ENCODE assay signal across 20 cellular contexts in genomic region chr11:16789560-16790483, GRCh38. TPM values are rescaled to one million over a fixed set of nuclear protein-coding genes. Genes with fewer than 3 reads are reported as not detected.
DNase-seq lines count a peak whose midpoint lies in the region; ATAC-seq and TF ChIP-seq lines count a peak whose summit lies in the region.
"Had no signal": no experiment of that assay in that cellular context is flagged by ENCODE, and none has a peak within 500 bp of the region (broad histone marks: within the 10 kb centered on the region; RNA-seq: fewer than 3 reads in every experiment).

No MANE protein-coding gene starts in this region.

- H3K27me3 ChIP-seq in BLaER1 = no peaks in the 10 kb centered on the region
- no peaks in the 10 kb centered on the region for H3K27me3 ChIP-seq in spleen (replicated peaks in 1 of 7)

- CTCF ChIA-PET in RWPE1 (lab: Yijun Ruan, JAX) = interaction anchor here (1.3 to 2.0 kb wide), 2 partner anchors 27 to 30 kb away, joined by 3 to 8 read pairs; no protein-coding TSS in a partner anchor

- no peak overlapping the region for H3K4me3 Mint-ChIP-seq in chondrocyte (ENCODE audit: unreplicated experiment)
- H3K4me3 Mint-ChIP-seq: GM23338 had no signal

- WGBS in spleen, 5 donors = 90 to 96% (median 93%) methylated on average over 10 of the region's 10 CpGs

- H3K27ac ChIP-seq in BLaER1 = no peak overlapping the region
- H3K27ac ChIP-seq in RWPE1 = peak overlapping the region; percentile 93
- H3K27ac ChIP-seq in spleen = peak overlapping the region in 1 of 8 donors; percentile 76
- H3K27ac ChIP-seq: C4-2B had no signal

- H3K4me3 ChIP-seq in BLaER1 (no peak overlapping the region), spleen (no peak overlapping the region)
- H3K4me3 ChIP-seq: A549, GM23338 had no signal

- H4K20me1 ChIP-seq in BLaER1 = no peaks in the 10 kb centered on the region

- POLR2A ChIA-PET in RWPE1 (lab: Yijun Ruan, JAX; ENCODE audit: low non-redundant PET) = no interaction called here

- H3K9me3 ChIP-seq in BLaER1 (no peaks in the 10 kb centered on the region), spleen (no peaks in the 10 kb centered on the region)
- H3K9me3 ChIP-seq: A549 had no signal

- no peak for TF ChIP-seq POLR2A in spleen (IDR thresholded peaks at IDR 0.05)

- H3K36me3 ChIP-seq in BLaER1 (no peaks in the 10 kb centered on the region), spleen (no peaks in the 10 kb centered on the region)

- H3K27me3 Mint-ChIP-seq in chondrocyte (ENCODE audit: low read depth) = no peaks in the 10 kb centered on the region

- DNase-seq in RWPE1 (ENCODE audit: low spot score) (no peak), chondrocyte (ENCODE audit: low spot score) (peak; percentile 72), spleen (peak; percentile 54), cerebellar nuclear complex (lab: John Stamatoyannopoulos, UW) (no peak), DMS79 treated with DMSO at 0.1 percent for 48 hours (lab: John Stamatoyannopoulos, UW) (no peak)
- DNase-seq: DMS 273 treated with DMSO at 0.1 percent for 48 hours, GF-D8, KG1, NCI-H1436, NCI-H2029 treated with DMSO at 0.1 percent for 48 hours, NCI-H2171 treated with DMSO at 0.1 percent for 48 hours, NCI-H446 treated with DMSO at 0.1 percent for 48 hours, NCI-H748 treated with DMSO at 0.1 percent for 48 hours, PC-3 had no signal

- H3K4me2 ChIP-seq in BLaER1 = 0 out of 2 replicates have a peak overlapping the region, but pooled peaks have one; percentile 9
- H3K4me2 ChIP-seq: A549, GM23338 had no signal

- H3K9ac ChIP-seq in BLaER1 = no peak overlapping the region

- H3K27ac Mint-ChIP-seq in chondrocyte (ENCODE audit: unreplicated experiment) = peak overlapping the region; percentile 51
- H3K27ac Mint-ChIP-seq: GM23338 had no signal

- no peaks in the 10 kb centered on the region for H3K9me3 Mint-ChIP-seq in chondrocyte (ENCODE audit: low read depth)
- H3K9me3 Mint-ChIP-seq: GM23338 had no signal

- ATAC-seq in GM21737 (IDR thresholded peaks at IDR 0.05; ENCODE audit: unreplicated experiment) (no peak), GM21717 (IDR thresholded peaks at IDR 0.05; ENCODE audit: unreplicated experiment) (no peak)
- ATAC-seq: PC-3 had no signal

- peaks cover 49% of the 10 kb centered on the region for H3K4me1 Mint-ChIP-seq in chondrocyte (ENCODE audit: low read depth)
- H3K4me1 Mint-ChIP-seq: GM23338 had no signal

- TF ChIP-seq CTCF in RWPE1 (conservative IDR thresholded peaks at IDR 0.05; ENCODE audit: low read depth) = no peak
- TF ChIP-seq CTCF in chondrocyte (IDR thresholded peaks at IDR 0.05) = no peak
- TF ChIP-seq CTCF in spleen (IDR thresholded peaks at IDR 0.05 in 8 of 11, conservative IDR thresholded peaks at IDR 0.05 in 3 of 11) = no peak

- H3K4me1 ChIP-seq in BLaER1 = peaks cover 28% of the 10 kb centered on the region
- H3K4me1 ChIP-seq in spleen = peaks cover 6 to 61% (median 28%) of the 10 kb centered on the region in 6 donors

- no peaks in the 10 kb centered on the region for H3K36me3 Mint-ChIP-seq in chondrocyte (ENCODE audit: low read depth)

- intact Hi-C loops in spleen (cut with DNase I; ENCODE audit: low total_unique reads) = loop anchor here (5.0 kb wide), 1 partner anchor 272 kb away; no protein-coding TSS in a partner anchor

RNA-seq across cellular contexts. Expression of gene C11orf58, which starts 51.4 kb away (rescaled TPM):
- total RNA-seq in chondrocyte (116 to 135 TPM (median 117 TPM) in 3 replicates), spleen (100 to 1,000 TPM; 107 to 147 (median 126) TPM)
- polyA plus RNA-seq in spleen = 100 to 1,000 TPM in 2 of 3 donors, 10 to 100 TPM in 1; 83.9 to 136 (median 108) TPM

Comparison
In these comparisons a context has a peak if more than half of its experiments do, and no peak if none do; other contexts are left out.
1. DNase-seq: peak in chondrocyte (single experiment) and spleen (single experiment); none in RWPE1 (single experiment), cerebellar nuclear complex (0 of 2) and DMS79 treated with DMSO at 0.1 percent for 48 hours (single experiment).